ENCODE assay signal across 28 cellular contexts in genomic region chr20:17905544-17905943, GRCh38.
"Had no signal": no experiment of that assay in that cellular context is flagged by ENCODE, and none has a peak within 500 bp of the region (broad histone marks: within the 10 kb centered on the region; RNA-seq: fewer than 3 reads in every experiment).

No MANE protein-coding gene starts in this region.

- H3K27ac Mint-ChIP-seq: dendritic cell treated with granulocyte-macrophage colony-stimulating factor and Interleukin-4, amounts not matched to agents 40 ng/mL and 50 ng/mL, for 4 days had no signal

- H3K9me3 Mint-ChIP-seq: dendritic cell treated with granulocyte-macrophage colony-stimulating factor and Interleukin-4, amounts not matched to agents 40 ng/mL and 50 ng/mL, for 4 days; effector memory CD8-positive, alpha-beta T cell; endodermal cell had no signal

- H3K27me3 ChIP-seq: colonic mucosa, dorsolateral prefrontal cortex, esophagus muscularis mucosa, gastrocnemius medialis, gastroesophageal sphincter, heart left ventricle, heart right ventricle, hepatocyte had no signal

- H3K4me1 Mint-ChIP-seq: endodermal cell had no signal

- DNase-seq: colonic mucosa; cortex of kidney; dermis blood vessel endothelial cell; dorsolateral prefrontal cortex; effector CD4-positive, alpha-beta T cell; effector CD8-positive, alpha-beta T cell; effector memory CD4-positive, alpha-beta T cell; effector memory CD8-positive, alpha-beta T cell; endodermal cell; erythroblast; foreskin fibroblast; foreskin keratinocyte; foreskin melanocyte; gastrocnemius medialis; glutamatergic neuron; head of caudate nucleus; heart left ventricle; heart right ventricle had no signal

- H3K36me3 ChIP-seq: colonic mucosa, esophagus muscularis mucosa, gastrocnemius medialis, gastroesophageal sphincter, heart left ventricle, heart right ventricle had no signal

- H3K4me3 ChIP-seq: colonic mucosa, coronary artery, dorsolateral prefrontal cortex, esophagus muscularis mucosa, gastrocnemius medialis, gastroesophageal sphincter, heart left ventricle, heart right ventricle, hepatocyte had no signal

- H3K27ac ChIP-seq: colonic mucosa, coronary artery, dorsolateral prefrontal cortex, epithelial cell of prostate, esophagus muscularis mucosa, foreskin keratinocyte, gastrocnemius medialis, gastroesophageal sphincter, heart left ventricle, heart right ventricle, hepatocyte had no signal

- H3K4me1 ChIP-seq: colonic mucosa, foreskin keratinocyte had no signal

- ATAC-seq: effector memory CD8-positive, alpha-beta T cell; esophagus mucosa; foreskin keratinocyte; gastrocnemius medialis; gastroesophageal sphincter; heart left ventricle; heart right ventricle had no signal

- FAIRE-seq: endometrium, endothelial cell of umbilical vein, frontal cortex had no signal

- H3K4me3 Mint-ChIP-seq: dendritic cell treated with granulocyte-macrophage colony-stimulating factor and Interleukin-4, amounts not matched to agents 40 ng/mL and 50 ng/mL, for 4 days; effector memory CD8-positive, alpha-beta T cell; endodermal cell had no signal

- H3K9me3 ChIP-seq: colonic mucosa, esophagus muscularis mucosa, gastrocnemius medialis, gastroesophageal sphincter, heart left ventricle, heart right ventricle had no signal
